Comparison of ENCODE assay signal across 1 cellular context in genomic region chr19:31613683-31614219, GRCh38.
TF ChIP-seq lines count a peak whose summit lies in the region.

No MANE protein-coding gene starts in this region.

TF ChIP-seq in SK-N-SH treated with all-trans-retinoic acid at 6 μM for 48 hours, 23 proteins besides CTCF, POLR2A, EP300 and RAD21 (continued from another document):
- no peak for TF ChIP-seq POU6F1 (CRISPR knock-in tag; IDR thresholded peaks at IDR 0.05; ENCODE audit: borderline replicate concordance, low read depth)
TF ChIP-seq in SK-N-SH treated with all-trans-retinoic acid at 6 μM for 48 hours: peak in this region for 0.
